In the genomic region with DNA sequence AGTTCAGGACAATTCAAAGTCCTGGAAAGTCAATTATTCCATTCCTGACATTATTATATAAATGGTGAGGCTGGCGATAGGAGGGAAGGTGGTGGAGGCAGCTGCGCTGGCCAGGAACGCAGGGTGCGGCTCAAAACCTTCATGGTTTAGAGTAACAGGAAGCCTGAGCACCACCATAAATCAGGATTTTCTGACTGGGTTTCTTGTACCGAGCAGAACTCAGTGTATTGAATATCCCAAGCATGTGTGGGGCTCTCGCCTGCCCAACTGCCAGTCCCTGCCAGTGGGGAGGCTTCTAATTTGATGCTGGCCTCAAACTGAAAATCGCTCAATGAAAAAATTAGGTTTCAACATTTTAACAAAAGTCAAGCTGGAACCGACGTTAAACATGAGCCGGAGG, we compare ENCODE assay signal across 23 cellular contexts.
"Had no signal": no experiment of that assay in that cellular context is flagged by ENCODE, and none has a peak within 500 bp of the region (broad histone marks: within the 10 kb centered on the region; RNA-seq: fewer than 3 reads in every experiment).

No MANE protein-coding gene starts in this region.

- H3K9me3 ChIP-seq: esophagus squamous epithelium, upper lobe of left lung, vagina had no signal

- H3K4me1 Mint-ChIP-seq: activated CD4-positive, alpha-beta T cell treated with anti-CD3 and anti-CD28 coated beads for 36 hours; activated CD8-positive, alpha-beta memory T cell treated with anti-CD3 and anti-CD28 coated beads, Interleukin-2, amount 10 ng/mL, durations not matched to agents 7 days and 5 days; central memory CD8-positive, alpha-beta T cell; natural killer cell; stimulated activated memory B cell treated with anti-CD40 and anti-IgM and Interleukin-4, amounts not matched to agents 10 μg/mL and 1 μg/mL and 100 μg/mL, for 72 hours had no signal

- H3K27ac ChIP-seq: epithelial cell of prostate, esophagus squamous epithelium, skin epidermis, upper lobe of left lung, vagina had no signal

- H3K4me3 Mint-ChIP-seq: activated CD4-positive, alpha-beta T cell treated with anti-CD3 and anti-CD28 coated beads for 36 hours; activated CD8-positive, alpha-beta memory T cell treated with anti-CD3 and anti-CD28 coated beads, Interleukin-2, amount 10 ng/mL, durations not matched to agents 7 days and 5 days; activated CD8-positive, alpha-beta T cell treated with anti-CD3 and anti-CD28 coated beads, Interleukin-2, amount 10 ng/mL, durations not matched to agents 7 days and 5 days; activated naive CD8-positive, alpha-beta T cell; central memory CD8-positive, alpha-beta T cell; natural killer cell; stimulated activated memory B cell treated with anti-CD40 and anti-IgM and Interleukin-4, amounts not matched to agents 10 μg/mL and 1 μg/mL and 100 μg/mL, for 72 hours; stimulated activated naive CD8-positive, alpha-beta T cell treated with anti-CD3 and anti-CD28 coated beads, Interleukin-15, amount 100 ng/mL, for 72 hours had no signal

- H3K27ac Mint-ChIP-seq: activated CD4-positive, alpha-beta T cell treated with anti-CD3 and anti-CD28 coated beads for 36 hours; activated CD8-positive, alpha-beta memory T cell treated with anti-CD3 and anti-CD28 coated beads, Interleukin-2, amount 10 ng/mL, durations not matched to agents 7 days and 5 days; activated CD8-positive, alpha-beta T cell treated with anti-CD3 and anti-CD28 coated beads, Interleukin-2, amount 10 ng/mL, durations not matched to agents 7 days and 5 days; activated naive CD8-positive, alpha-beta T cell; natural killer cell; stimulated activated memory B cell treated with anti-CD40 and anti-IgM and Interleukin-4, amounts not matched to agents 10 μg/mL and 1 μg/mL and 100 μg/mL, for 72 hours had no signal

- H3K9me3 Mint-ChIP-seq: natural killer cell; stimulated activated memory B cell treated with anti-CD40 and anti-IgM and Interleukin-4, amounts not matched to agents 10 μg/mL and 1 μg/mL and 100 μg/mL, for 72 hours; stimulated activated naive CD8-positive, alpha-beta T cell treated with anti-CD3 and anti-CD28 coated beads, Interleukin-15, amount 100 ng/mL, for 72 hours had no signal

- H3K4me3 ChIP-seq: esophagus squamous epithelium, skin epidermis, upper lobe of left lung, vagina had no signal

- H3K36me3 Mint-ChIP-seq: activated CD8-positive, alpha-beta memory T cell treated with anti-CD3 and anti-CD28 coated beads, Interleukin-2, amount 10 ng/mL, durations not matched to agents 7 days and 5 days; activated naive CD8-positive, alpha-beta T cell; natural killer cell; stimulated activated memory B cell treated with anti-CD40 and anti-IgM and Interleukin-4, amounts not matched to agents 10 μg/mL and 1 μg/mL and 100 μg/mL, for 72 hours had no signal

- DNase-seq: activated CD4-positive, alpha-beta T cell treated with anti-CD3 and anti-CD28 coated beads for 36 hours; activated CD4-positive, CD25-positive, alpha-beta regulatory T cell; activated CD8-positive, alpha-beta memory T cell treated with anti-CD3 and anti-CD28 coated beads, Interleukin-2, amount 10 ng/mL, durations not matched to agents 7 days and 5 days; activated CD8-positive, alpha-beta T cell treated with anti-CD3 and anti-CD28 coated beads, Interleukin-2, amount 10 ng/mL, durations not matched to agents 7 days and 5 days; activated naive CD4-positive, alpha-beta T cell treated with Interleukin-2 at 50 U/mL for 16 hours; activated T-cell treated with anti-CD3 and anti-CD28 coated beads, Interleukin-2, amount 50 U/mL, for 48 hours; anterior cingulate cortex; effector CD4-positive, alpha-beta T cell; esophagus squamous epithelium; glutamatergic neuron; natural killer cell; posterior cingulate gyrus; right cardiac atrium; stimulated activated CD4-positive, alpha-beta T cell treated with anti-CD3 and anti-CD28 coated beads, Interleukin-4, amount 100 ng/mL, for 24 hours; stimulated activated naive CD8-positive, alpha-beta T cell treated with anti-CD3 and anti-CD28 coated beads, Interleukin-15, amount 100 ng/mL, for 72 hours; substantia nigra; upper lobe of left lung had no signal

- ATAC-seq: activated CD4-positive, alpha-beta T cell treated with anti-CD3 and anti-CD28 coated beads for 36 hours; activated CD8-positive, alpha-beta memory T cell treated with anti-CD3 and anti-CD28 coated beads, Interleukin-2, amount 10 ng/mL, durations not matched to agents 7 days and 5 days; activated CD8-positive, alpha-beta T cell treated with anti-CD3 and anti-CD28 coated beads, Interleukin-2, amount 10 ng/mL, durations not matched to agents 7 days and 5 days; natural killer cell; right cardiac atrium; stimulated activated memory B cell treated with anti-CD40 and anti-IgM and Interleukin-4, amounts not matched to agents 10 μg/mL and 1 μg/mL and 100 μg/mL, for 72 hours had no signal

- H3K36me3 ChIP-seq: esophagus squamous epithelium, upper lobe of left lung, vagina had no signal

- H3K27me3 ChIP-seq: vagina had no signal

- H3K4me1 ChIP-seq: esophagus squamous epithelium, upper lobe of left lung, vagina had no signal
